ENCODE assay signal across 19 cellular contexts in genomic region chr1:159847231-159847630, GRCh38. TPM values are rescaled to one million over a fixed set of nuclear protein-coding genes. Genes with fewer than 3 reads are reported as not detected.
DNase-seq lines count a peak whose midpoint lies in the region; FAIRE-seq and TF ChIP-seq lines count a peak whose summit lies in the region.
"Had no signal": no experiment of that assay in that cellular context is flagged by ENCODE, and none has a peak within 500 bp of the region (broad histone marks: within the 10 kb centered on the region; RNA-seq: fewer than 3 reads in every experiment).

No MANE protein-coding gene starts in this region.

- H3K9ac ChIP-seq in astrocyte (ENCODE audit: low read length): no peak overlapping the region
- H3K9ac ChIP-seq in kidney (ENCODE audit: low read length in 2 of 2): no peak overlapping the region
- no peak overlapping the region for H3K9ac ChIP-seq in neuronal stem cell (ENCODE audit: low read depth, low read length, poor library complexity)
- H3K9ac ChIP-seq in endodermal cell (ENCODE audit: extremely low read depth, low read length, poor library complexity, severe bottlenecking): no peak overlapping the region

- no peak overlapping the region for H3K14ac ChIP-seq in neuronal stem cell (ENCODE audit: low read length)

- H4K20me1 ChIP-seq in astrocyte (ENCODE audit: insufficient read depth, low read length): no peaks in the 10 kb centered on the region

- H3K27me3 ChIP-seq in astrocyte (ENCODE audit: insufficient read depth, low read length): no peaks in the 10 kb centered on the region
- peaks cover 0 to 10% (median 2%) of the 10 kb centered on the region in 3 experiments for H3K27me3 ChIP-seq in neuronal stem cell (ENCODE audit: control insufficient read depth in 3 of 3, insufficient read depth in 3 of 3, low read depth in 1 of 3, low read length in 3 of 3)
- peaks cover 5% of the 10 kb centered on the region for H3K27me3 ChIP-seq in endodermal cell (ENCODE audit: control insufficient read depth, insufficient read depth, low read length, poor library complexity, severe bottlenecking)

- no peak overlapping the region for H2BK15ac ChIP-seq in neuronal stem cell (ENCODE audit: low read length)

- H3K4ac ChIP-seq in neuronal stem cell (ENCODE audit: low read length): no peak overlapping the region

- H2BK5ac ChIP-seq in neuronal stem cell (ENCODE audit: low read length): no peak overlapping the region

- H3K4me3 ChIP-seq in astrocyte (ENCODE audit: insufficient read depth, low read depth, low read length) (no peak overlapping the region), kidney (ENCODE audit: low read length in 2 of 2) (no peak overlapping the region), neuronal stem cell (ENCODE audit: low read length in 2 of 2) (no peak overlapping the region), endodermal cell (ENCODE audit: low read length) (no peak overlapping the region)

- H3K4me1 Mint-ChIP-seq in astrocyte (ENCODE audit: low read depth, unreplicated experiment): peaks cover 36% of the 10 kb centered on the region
- peaks cover 12% of the 10 kb centered on the region for H3K4me1 Mint-ChIP-seq in endodermal cell

- H2AK5ac ChIP-seq in neuronal stem cell (ENCODE audit: low read depth, low read length): no peak overlapping the region

- H3K27me3 Mint-ChIP-seq in astrocyte (ENCODE audit: low read depth, unreplicated experiment): peaks cover 8% of the 10 kb centered on the region
- peaks cover 34% of the 10 kb centered on the region for H3K27me3 Mint-ChIP-seq in endodermal cell (ENCODE audit: insufficient read depth)

- FAIRE-seq in astrocyte (lab: Jason Lieb, UNC) (no peak), kidney (lab: Jason Lieb, UNC) (no peak)
- FAIRE-seq: G401.6, GM12892, H54 had no signal

- H3K36me3 ChIP-seq in astrocyte (ENCODE audit: insufficient read depth, low read length) (no peaks in the 10 kb centered on the region), kidney (ENCODE audit: control insufficient read depth in 1 of 2, insufficient read depth in 2 of 2, low read length in 2 of 2) (no peaks in the 10 kb centered on the region), neuronal stem cell (replicated peaks in 1 of 2; ENCODE audit: control insufficient read depth in 2 of 2, insufficient read depth in 2 of 2, low read length in 2 of 2) (no peaks in the 10 kb centered on the region), endodermal cell (ENCODE audit: control insufficient read depth, insufficient read depth, low read length) (no peaks in the 10 kb centered on the region)

- intact Hi-C loops in kidney (cut with DNase I): no loop called here

- H3K36me3 Mint-ChIP-seq in astrocyte (ENCODE audit: low read depth, unreplicated experiment) (peaks cover 3% of the 10 kb centered on the region), endodermal cell (ENCODE audit: low read depth) (no peaks in the 10 kb centered on the region)

- no peaks in the 10 kb centered on the region for H3K79me2 ChIP-seq in astrocyte (ENCODE audit: insufficient read depth, low read length)

- no peak overlapping the region for H3K18ac ChIP-seq in neuronal stem cell (ENCODE audit: low read length)

- H3K4me3 Mint-ChIP-seq in astrocyte (ENCODE audit: unreplicated experiment) (no peak overlapping the region), endodermal cell (no peak overlapping the region)
- H3K4me3 Mint-ChIP-seq: CD4-positive, alpha-beta memory T cell had no signal

- H3K9me3 ChIP-seq in astrocyte (ENCODE audit: insufficient read depth, low read depth, low read length) (no peaks in the 10 kb centered on the region), kidney (ENCODE audit: control insufficient read depth in 1 of 2, low read length in 2 of 2) (no peaks in the 10 kb centered on the region), neuronal stem cell (replicated peaks in 1 of 2; ENCODE audit: control insufficient read depth in 2 of 2, insufficient read depth in 1 of 2, low read depth in 1 of 2, low read length in 2 of 2) (no peaks in the 10 kb centered on the region), endodermal cell (ENCODE audit: control insufficient read depth, low read length) (no peaks in the 10 kb centered on the region)
- H3K9me3 ChIP-seq: Caco-2 had no signal

- H2BK12ac ChIP-seq in neuronal stem cell (ENCODE audit: low read length): no peak overlapping the region

- H4K91ac ChIP-seq in neuronal stem cell (ENCODE audit: low read depth, low read length, poor library complexity): no peak overlapping the region

- WGBS in neuronal stem cell (ENCODE audit: extremely low coverage in 2 of 2, insufficient read length in 2 of 2, insufficient replicate concordance in 1 of 2), 2 donors: no CpG with 5 or more reads among the region's 4 CpGs
- WGBS in endodermal cell (ENCODE audit: insufficient coverage in 1 of 2, insufficient read length in 1 of 2), 2 experiments: 80 to 90% methylated on average over 1 to 4 of the region's 4 CpGs

- peaks cover 18% of the 10 kb centered on the region for H3K4me1 ChIP-seq in astrocyte (ENCODE audit: insufficient read depth, low read length)
- no peaks in the 10 kb centered on the region for H3K4me1 ChIP-seq in kidney (ENCODE audit: control insufficient read depth in 1 of 2, insufficient read depth in 1 of 2, low read depth in 1 of 2, low read length in 2 of 2)
- no peaks in the 10 kb centered on the region for H3K4me1 ChIP-seq in neuronal stem cell (ENCODE audit: control insufficient read depth in 2 of 2, insufficient read depth in 1 of 2, low read depth in 1 of 2, low read length in 2 of 2)
- H3K4me1 ChIP-seq in endodermal cell (ENCODE audit: control insufficient read depth, insufficient read depth, low read length): no peaks in the 10 kb centered on the region

- no peak overlapping the region for H3K27ac ChIP-seq in astrocyte (ENCODE audit: low read depth, low read length)
- H3K27ac ChIP-seq in kidney (ENCODE audit: low read depth in 2 of 2, low read length in 2 of 2): no peak overlapping the region
- no peak overlapping the region for H3K27ac ChIP-seq in neuronal stem cell (replicated peaks; ENCODE audit: low read length)
- no peak overlapping the region for H3K27ac ChIP-seq in endodermal cell (ENCODE audit: low read depth, low read length)

- no peaks in the 10 kb centered on the region for H3K79me1 ChIP-seq in neuronal stem cell (ENCODE audit: low read depth, low read length)

- no peak overlapping the region for H4K8ac ChIP-seq in neuronal stem cell (ENCODE audit: low read depth, low read length)

- no peak for DNase-seq in astrocyte (ENCODE audit: low read depth)
- peak; percentile 58 for DNase-seq in kidney
- DNase-seq in neuronal stem cell (ENCODE audit: low spot score): no peak
- no peak for DNase-seq in endodermal cell
- no peak for DNase-seq in anterior cingulate cortex (lab: John Stamatoyannopoulos, UW)
- DNase-seq in COR-L47 (lab: John Stamatoyannopoulos, UW): no peak
- DNase-seq: C1 segment of cervical spinal cord; Caco-2; CD4-positive, alpha-beta memory T cell; DMS153; DND-41; GOT3; HCEC 1CT had no signal

- TF ChIP-seq CTCF in astrocyte (IDR thresholded peaks at IDR 0.05; ENCODE audit: insufficient read depth, low read depth, low read length) (no peak), kidney (IDR thresholded peaks at IDR 0.05; ENCODE audit: borderline replicate concordance, extremely low read depth, insufficient read depth) (no peak), endodermal cell (conservative IDR thresholded peaks at IDR 0.05) (no peak)

- H2AFZ ChIP-seq in astrocyte (ENCODE audit: low read depth, low read length): no peak overlapping the region
- no peak overlapping the region for H2AFZ ChIP-seq in neuronal stem cell (ENCODE audit: low read length)

- no peak overlapping the region for H3K4me2 ChIP-seq in astrocyte (ENCODE audit: low read length)
- H3K4me2 ChIP-seq in neuronal stem cell (ENCODE audit: insufficient read depth, low read length, poor library complexity, severe bottlenecking): no peak overlapping the region

- H3K27ac Mint-ChIP-seq in astrocyte (ENCODE audit: unreplicated experiment) (peak overlapping the region; percentile 36), endodermal cell (no peak overlapping the region)

- peaks cover 9% of the 10 kb centered on the region for H3K9me3 Mint-ChIP-seq in astrocyte (ENCODE audit: unreplicated experiment)
- H3K9me3 Mint-ChIP-seq in endodermal cell: no peaks in the 10 kb centered on the region

- peak overlapping the region; percentile 17 for H3K23ac ChIP-seq in neuronal stem cell (ENCODE audit: low read depth, low read length, poor library complexity)

- H2BK120ac ChIP-seq in neuronal stem cell (ENCODE audit: low read depth, low read length): no peak overlapping the region

RNA-seq across cellular contexts. Expression of gene VSIG8, which starts 15.2 kb away (rescaled TPM):
- total RNA-seq in astrocyte: not detected in 2 replicates
- not detected for total RNA-seq in kidney
- polyA plus RNA-seq in kidney (ENCODE audit: insufficient read depth, low read depth, low replicate concordance): 8.1 TPM
- polyA plus RNA-seq in neuronal stem cell (2013, experiment 1 of 2): not detected
- polyA plus RNA-seq in neuronal stem cell (2013, experiment 2 of 2): not detected
- total RNA-seq in endodermal cell: not detected
- not detected for polyA plus RNA-seq in endodermal cell (2013, experiment 1 of 2)
- not detected for polyA plus RNA-seq in endodermal cell (2013, experiment 2 of 2)
- total RNA-seq: A172; A673; Caco-2; CD4-positive, alpha-beta memory T cell had no signal
- polyA plus RNA-seq: BJ; CD4-positive, alpha-beta memory T cell had no signal

RNA-seq across cellular contexts. Expression of gene SLAMF8, which starts 20.6 kb away (rescaled TPM):
- total RNA-seq in astrocyte (1.7 and 3.6 TPM in 2 replicates), kidney (12.0 TPM), endodermal cell (not detected)
- 1.8 TPM for polyA plus RNA-seq in kidney (ENCODE audit: insufficient read depth, low read depth, low replicate concordance)
- not detected for polyA plus RNA-seq in neuronal stem cell (2013, experiment 1 of 2)
- polyA plus RNA-seq in neuronal stem cell (2013, experiment 2 of 2): not detected
- polyA plus RNA-seq in endodermal cell (2013, experiment 1 of 2): not detected
- not detected for polyA plus RNA-seq in endodermal cell (2013, experiment 2 of 2)
- total RNA-seq: A172, A673, Caco-2 had no signal
- polyA plus RNA-seq: CD4-positive, alpha-beta memory T cell had no signal

RNA-seq across cellular contexts. Expression of gene FCRL6, which starts 45.1 kb away (rescaled TPM):
- total RNA-seq in astrocyte: not detected in 2 replicates
- 1.4 TPM for total RNA-seq in kidney
- 0.45 TPM for polyA plus RNA-seq in kidney (ENCODE audit: insufficient read depth, low read depth, low replicate concordance)
- 0.03 TPM for polyA plus RNA-seq in neuronal stem cell (2013, experiment 1 of 2)
- polyA plus RNA-seq in neuronal stem cell (2013, experiment 2 of 2): not detected
- total RNA-seq in endodermal cell: not detected
- polyA plus RNA-seq in endodermal cell (2013, experiment 1 of 2): not detected
- polyA plus RNA-seq in endodermal cell (2013, experiment 2 of 2): not detected
- total RNA-seq: A172, Caco-2 had no signal
- polyA plus RNA-seq: BJ had no signal

RNA-seq across cellular contexts. Expression of gene CFAP45, which starts 52.7 kb away (rescaled TPM):
- total RNA-seq in astrocyte (3.2 and 4.3 TPM in 2 replicates), kidney (1.0 TPM), endodermal cell (under 1 TPM; 0.49 to 0.55 TPM)
- polyA plus RNA-seq in kidney (ENCODE audit: insufficient read depth, low read depth, low replicate concordance): 14.2 TPM
- polyA plus RNA-seq in neuronal stem cell (2013, experiment 1 of 2): 0.32 TPM
- polyA plus RNA-seq in neuronal stem cell (2013, experiment 2 of 2): 0.47 TPM
- 0.96 TPM for polyA plus RNA-seq in endodermal cell (2013, experiment 1 of 2)
- polyA plus RNA-seq in endodermal cell (2013, experiment 2 of 2): 0.54 TPM
